ENCODE assay signal across 25 cellular contexts in the genomic region with DNA sequence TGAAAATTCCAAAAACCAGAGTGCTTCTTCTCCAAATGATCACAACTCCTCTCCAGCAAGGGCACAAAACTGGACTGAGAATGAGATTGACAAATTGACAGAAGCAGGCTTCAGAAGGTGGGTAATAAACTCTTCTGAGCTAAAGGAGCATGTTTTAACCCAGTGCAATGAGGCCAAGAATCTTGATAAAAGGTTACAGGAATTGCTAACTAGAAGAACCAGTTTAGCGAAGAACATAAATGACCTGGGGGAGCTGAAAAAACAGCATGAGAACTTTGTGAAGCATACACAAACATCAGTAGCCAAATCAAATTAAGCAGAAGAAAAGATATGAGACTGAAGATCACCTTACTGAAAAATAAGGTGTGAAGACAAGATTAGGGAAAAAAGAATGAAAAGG. TPM values are rescaled to one million over a fixed set of nuclear protein-coding genes. Genes with fewer than 3 reads are reported as not detected.
A peak's percentile ranks its signal among the peaks of the same experiment; 100 is the strongest.
DNase-seq lines count a peak whose midpoint lies in the region; ATAC-seq and TF ChIP-seq lines count a peak whose summit lies in the region.
"Had no signal": no experiment of that assay in that cellular context is flagged by ENCODE, and none has a peak within 500 bp of the region (broad histone marks: within the 10 kb centered on the region; RNA-seq: fewer than 3 reads in every experiment).

No MANE protein-coding gene starts in this region.

- H3K79me2 ChIP-seq in Karpas-422 (ENCODE audit: low read length) (no peaks in the 10 kb centered on the region), hepatocyte (no peaks in the 10 kb centered on the region), trophoblast cell (ENCODE audit: control insufficient read depth, insufficient read depth, low read length, poor library complexity) (peaks cover 3% of the 10 kb centered on the region)

- H3K36me3 ChIP-seq in Karpas-422 (ENCODE audit: insufficient read depth, low read length): no peaks in the 10 kb centered on the region
- no peaks in the 10 kb centered on the region for H3K36me3 ChIP-seq in hepatocyte (replicated peaks; ENCODE audit: insufficient read depth, low read depth)
- no peaks in the 10 kb centered on the region for H3K36me3 ChIP-seq in trophoblast cell (ENCODE audit: control insufficient read depth in 1 of 2, insufficient read depth in 2 of 2, low read length in 2 of 2)
- no peaks in the 10 kb centered on the region for H3K36me3 ChIP-seq in gastrocnemius medialis
- H3K36me3 ChIP-seq: MG63 had no signal

- H4K8ac ChIP-seq in trophoblast cell (ENCODE audit: low read depth, low read length): no peak overlapping the region

- ATAC-seq in gastrocnemius medialis: no peak
- no peak for ATAC-seq in effector memory CD8-positive, alpha-beta T cell (replicated peaks)

- peaks cover 31 to 54% of the 10 kb centered on the region in 2 donors for H3K27me3 Mint-ChIP-seq in effector memory CD8-positive, alpha-beta T cell

- H2AFZ ChIP-seq in Karpas-422 (ENCODE audit: low read length): no peak overlapping the region
- no peak overlapping the region for H2AFZ ChIP-seq in hepatocyte
- H2AFZ ChIP-seq in trophoblast cell (ENCODE audit: insufficient read depth, low read length, poor library complexity): no peak overlapping the region

- H3K9ac ChIP-seq in Karpas-422 (ENCODE audit: low read length) (no peak overlapping the region), trophoblast cell (ENCODE audit: low read length) (no peak overlapping the region)

- H3K27ac ChIP-seq in C4-2B: peak overlapping the region; percentile 78
- H3K27ac ChIP-seq in Karpas-422 (ENCODE audit: low read length): no peak overlapping the region
- peak overlapping the region; percentile 78 for H3K27ac ChIP-seq in hepatocyte
- H3K27ac ChIP-seq in trophoblast cell (ENCODE audit: low read depth, low read length): peak overlapping the region; percentile 75
- H3K27ac ChIP-seq in gastrocnemius medialis: no peak overlapping the region
- H3K27ac ChIP-seq: RWPE1, SK-N-MC had no signal

- no peaks in the 10 kb centered on the region for H3K36me3 Mint-ChIP-seq in effector memory CD8-positive, alpha-beta T cell (ENCODE audit: insufficient read depth)

- H4K91ac ChIP-seq in trophoblast cell (ENCODE audit: low read depth, low read length): no peak overlapping the region

- H3K4me2 ChIP-seq in Karpas-422 (ENCODE audit: low read depth, low read length, poor library complexity, severe bottlenecking): no peak overlapping the region
- peak overlapping the region; percentile 49 for H3K4me2 ChIP-seq in hepatocyte
- H3K4me2 ChIP-seq in trophoblast cell (ENCODE audit: low read length): peak overlapping the region; percentile 51

- H3K9me3 ChIP-seq in Karpas-422 (ENCODE audit: low read length): no peaks in the 10 kb centered on the region
- H3K9me3 ChIP-seq in hepatocyte (ENCODE audit: low read depth): no peaks in the 10 kb centered on the region
- H3K9me3 ChIP-seq in trophoblast cell (ENCODE audit: insufficient read depth, low read depth, low read length): no peaks in the 10 kb centered on the region
- H3K9me3 ChIP-seq in gastrocnemius medialis: no peaks in the 10 kb centered on the region
- H3K9me3 ChIP-seq: MG63 had no signal

- peaks cover 7% of the 10 kb centered on the region for H3K79me1 ChIP-seq in trophoblast cell (ENCODE audit: low read length)

- H4K20me1 ChIP-seq in Karpas-422 (ENCODE audit: insufficient read depth, low read depth, low read length): no peaks in the 10 kb centered on the region
- no peaks in the 10 kb centered on the region for H4K20me1 ChIP-seq in hepatocyte (ENCODE audit: insufficient read depth, poor library complexity, severe bottlenecking)

- TF ChIP-seq CTCF in C4-2B (conservative IDR thresholded peaks at IDR 0.05) (no peak), hepatocyte (IDR thresholded peaks at IDR 0.05; ENCODE audit: poor library complexity) (no peak), gastrocnemius medialis (IDR thresholded peaks at IDR 0.05 in 4 of 5, conservative IDR thresholded peaks at IDR 0.05 in 1 of 5) (no peak)

- peaks cover 0 to 4% of the 10 kb centered on the region in 2 donors for H3K9me3 Mint-ChIP-seq in effector memory CD8-positive, alpha-beta T cell

- H3K4me1 ChIP-seq in Karpas-422 (ENCODE audit: low read length): no peaks in the 10 kb centered on the region
- peaks cover 17% of the 10 kb centered on the region for H3K4me1 ChIP-seq in hepatocyte (ENCODE audit: insufficient read depth)
- H3K4me1 ChIP-seq in trophoblast cell (ENCODE audit: control insufficient read depth in 1 of 2, insufficient read depth in 2 of 2, low read length in 2 of 2): peaks cover 7 to 11% of the 10 kb centered on the region in 2 experiments
- no peaks in the 10 kb centered on the region for H3K4me1 ChIP-seq in gastrocnemius medialis

- no peak overlapping the region for H3K18ac ChIP-seq in trophoblast cell (ENCODE audit: low read length)

- no peak overlapping the region for H2AK5ac ChIP-seq in trophoblast cell (ENCODE audit: low read length)

- no peak overlapping the region for H3K27ac Mint-ChIP-seq in effector memory CD8-positive, alpha-beta T cell
- H3K27ac Mint-ChIP-seq: CD8-positive, alpha-beta memory T cell had no signal

- H3K27me3 ChIP-seq in Karpas-422 (ENCODE audit: low read length) (no peaks in the 10 kb centered on the region), hepatocyte (no peaks in the 10 kb centered on the region), trophoblast cell (ENCODE audit: insufficient read depth, low read length) (no peaks in the 10 kb centered on the region), gastrocnemius medialis (no peaks in the 10 kb centered on the region)
- H3K27me3 ChIP-seq: MG63 had no signal

- no peak overlapping the region for H4K12ac ChIP-seq in trophoblast cell (ENCODE audit: low read depth, low read length)

- no peak overlapping the region for H3K23ac ChIP-seq in trophoblast cell (ENCODE audit: low read length)

- no peak overlapping the region for H3K14ac ChIP-seq in trophoblast cell (ENCODE audit: low read length)

- no peaks in the 10 kb centered on the region for H3K4me1 Mint-ChIP-seq in effector memory CD8-positive, alpha-beta T cell (ENCODE audit: low read depth in 2 of 2)
- H3K4me1 Mint-ChIP-seq: CD8-positive, alpha-beta memory T cell had no signal

- 60% methylated on average over 1 of the region's 1 CpG for WGBS in hepatocyte (ENCODE audit: low lambda C conversion rate, missing lambda C conversion rate)
- WGBS in trophoblast cell (ENCODE audit: extremely low coverage, insufficient coverage, insufficient read length): no CpG with 5 or more reads among the region's 1 CpG

- in situ Hi-C loops in gastrocnemius medialis (cut with MboI; ENCODE audit: low sequenced_read_pairs in 4 of 4): no loop called here

- no peak overlapping the region for H2BK120ac ChIP-seq in trophoblast cell (ENCODE audit: insufficient read depth, low read length, poor library complexity)

- H3K9me2 ChIP-seq in Karpas-422 (replicated peaks; ENCODE audit: insufficient read depth, low read length) (no peaks in the 10 kb centered on the region), hepatocyte (replicated peaks; ENCODE audit: insufficient read depth) (no peaks in the 10 kb centered on the region)

- H3K4me3 ChIP-seq in Karpas-422 (ENCODE audit: low read length): no peak overlapping the region
- H3K4me3 ChIP-seq in hepatocyte: no peak overlapping the region
- no peak overlapping the region for H3K4me3 ChIP-seq in trophoblast cell (ENCODE audit: low read depth, low read length)
- H3K4me3 ChIP-seq in gastrocnemius medialis: no peak overlapping the region
- H3K4me3 ChIP-seq: MG63, SK-N-MC had no signal

- intact Hi-C loops in gastrocnemius medialis (cut with DNase I; ENCODE audit: low total_unique reads): no loop called here

- H3K4me3 Mint-ChIP-seq in effector memory CD8-positive, alpha-beta T cell: no peak overlapping the region
- H3K4me3 Mint-ChIP-seq: CD8-positive, alpha-beta memory T cell had no signal

- H3K4ac ChIP-seq in trophoblast cell (ENCODE audit: low read depth, low read length): no peak overlapping the region

- no peak overlapping the region for H2BK12ac ChIP-seq in trophoblast cell (ENCODE audit: low read length)

- peak overlapping the region; percentile 45 for H2BK5ac ChIP-seq in trophoblast cell (ENCODE audit: low read depth, low read length, poor library complexity)

- DNase-seq in Karpas-422 (peak; percentile 17), hepatocyte (ENCODE audit: low spot score) (peak; percentile 30), trophoblast cell (peak; percentile 37 to 88), NCI-H2196 treated with DMSO at 0.1 percent for 48 hours (lab: John Stamatoyannopoulos, UW; ENCODE audit: unreplicated experiment) (no peak), gastrocnemius medialis (no peak), activated T-cell treated with anti-CD3 and anti-CD28 coated beads for 4 hours (no peak)
- no peak for DNase-seq in effector memory CD8-positive, alpha-beta T cell
- DNase-seq: 8988T; AML-193; C1 segment of cervical spinal cord; CD8-positive, alpha-beta memory T cell; EL; Kasumi-1; MG63; NCI-H1048; NCI-H1417 treated with DMSO at 0.1 percent for 48 hours; NCI-H187 treated with DMSO at 0.1 percent for 48 hours; NCI-H2107; NCI-H69; SHP77 treated with DMSO at 0.1 percent for 48 hours had no signal

- no peak for TF ChIP-seq POLR2A in gastrocnemius medialis (IDR thresholded peaks at IDR 0.05)

RNA-seq across cellular contexts. Expression of a gene that starts 15.5 kb away (rescaled TPM):
- not detected in 2 replicates for total RNA-seq in Karpas-422 (2014; rRNA removed; shearing (Covaris generic); ENCODE audit: low replicate concordance)
- total RNA-seq in hepatocyte: 0.27 TPM in 1 of 2 replicates, not detected in the other
- polyA plus RNA-seq in hepatocyte: not detected in 2 replicates
- polyA plus RNA-seq in trophoblast cell (2013): not detected in 2 replicates
- not detected for total RNA-seq in gastrocnemius medialis
- total RNA-seq: CD8-positive, alpha-beta memory T cell; H4; NCI-H460 had no signal
- polyA plus RNA-seq: CD8-positive, alpha-beta memory T cell had no signal

RNA-seq across cellular contexts. Expression of a gene that starts 21.1 kb away (rescaled TPM):
- total RNA-seq in Karpas-422 (2014; rRNA removed; shearing (Covaris generic); ENCODE audit: low replicate concordance): not detected in 2 replicates
- not detected in 2 replicates for total RNA-seq in hepatocyte
- not detected in 2 replicates for polyA plus RNA-seq in hepatocyte
- not detected in 2 replicates for polyA plus RNA-seq in trophoblast cell (2013)
- not detected for total RNA-seq in gastrocnemius medialis
- total RNA-seq: CD8-positive, alpha-beta memory T cell; H4; NCI-H460 had no signal
- polyA plus RNA-seq: CD8-positive, alpha-beta memory T cell had no signal

RNA-seq across cellular contexts. Expression of a gene that starts 33.4 kb away (rescaled TPM):
- not detected in 2 replicates for total RNA-seq in Karpas-422 (2014; rRNA removed; shearing (Covaris generic); ENCODE audit: low replicate concordance)
- not detected in 2 replicates for total RNA-seq in hepatocyte
- not detected in 2 replicates for polyA plus RNA-seq in hepatocyte
- not detected in 2 replicates for polyA plus RNA-seq in trophoblast cell (2013)
- not detected for total RNA-seq in gastrocnemius medialis
- total RNA-seq: CD8-positive, alpha-beta memory T cell; H4; NCI-H460 had no signal
- polyA plus RNA-seq: CD8-positive, alpha-beta memory T cell had no signal

RNA-seq across cellular contexts. Expression of a gene that starts 47.6 kb away (rescaled TPM):
- total RNA-seq in Karpas-422 (2014; rRNA removed; shearing (Covaris generic); ENCODE audit: low replicate concordance): 17.5 and 21.1 TPM in 2 replicates
- 16.1 and 19.8 TPM in 2 replicates for total RNA-seq in hepatocyte
- polyA plus RNA-seq in hepatocyte: 5.9 and 8.3 TPM in 2 replicates
- polyA plus RNA-seq in trophoblast cell (2013): 5.1 and 5.4 TPM in 2 replicates
- 1 to 10 TPM; 5.8 to 6.3 (median 6.0) TPM for total RNA-seq in gastrocnemius medialis

Comparison
In these comparisons a context has a peak if more than half of its experiments do, and no peak if none do; other contexts are left out.
1. H3K27ac ChIP-seq: peak in C4-2B (single experiment), hepatocyte (single experiment) and trophoblast cell (single experiment); none in Karpas-422 (single experiment) and gastrocnemius medialis (0 of 4).
2. DNase-seq: peak in Karpas-422 (single experiment), hepatocyte (single experiment) and trophoblast cell (2 of 2); none in NCI-H2196 treated with DMSO at 0.1 percent for 48 hours (single experiment), gastrocnemius medialis (0 of 2), activated T-cell treated with anti-CD3 and anti-CD28 coated beads for 4 hours (single experiment) and effector memory CD8-positive, alpha-beta T cell (0 of 3).